Comparison of ENCODE assay signal across 8 cellular contexts in genomic region chrX:10158279-10158939, GRCh38. TPM values are rescaled to one million over a fixed set of nuclear protein-coding genes. Genes with fewer than 3 reads are reported as not detected.
DNase-seq lines count a peak whose midpoint lies in the region; ATAC-seq and TF ChIP-seq lines count a peak whose summit lies in the region.

No MANE protein-coding gene starts in this region.

- peaks cover 26% of the 10 kb centered on the region for H3K4me1 ChIP-seq in HUES48 (ENCODE audit: control insufficient read depth, insufficient read depth, low read length)
- peaks cover 12% of the 10 kb centered on the region for H3K4me1 ChIP-seq in suprapubic skin

- ATAC-seq in GM18498 (IDR thresholded peaks at IDR 0.05; ENCODE audit: unreplicated experiment) (peak; percentile 64), HG02981 (IDR thresholded peaks at IDR 0.05; ENCODE audit: unreplicated experiment) (no peak)
- ATAC-seq in effector memory CD8-positive, alpha-beta T cell (replicated peaks) = no peak

- H3K27me3 Mint-ChIP-seq in effector memory CD8-positive, alpha-beta T cell = peaks cover 31 to 43% of the 10 kb centered on the region in 2 donors

- H3K36me3 Mint-ChIP-seq in effector memory CD8-positive, alpha-beta T cell (ENCODE audit: insufficient read depth) = no peaks in the 10 kb centered on the region

- H3K27ac ChIP-seq in HUES48 (ENCODE audit: low read depth, low read length) (no peak overlapping the region), angular gyrus (ENCODE audit: low read depth, low read length) (peak overlapping the region; percentile 48), suprapubic skin (no peak overlapping the region)

- H3K4me3 Mint-ChIP-seq in effector memory CD8-positive, alpha-beta T cell = no peak overlapping the region

- TF ChIP-seq POLR2A in suprapubic skin (IDR thresholded peaks at IDR 0.05) = no peak

- no peak overlapping the region for H3K27ac Mint-ChIP-seq in effector memory CD8-positive, alpha-beta T cell

- DNase-seq in iPS-NIHi7 (ENCODE audit: extremely low spot score) (peak; percentile 48), suprapubic skin (ENCODE audit: low spot score in 2 of 2) (no peak), GM19240 (ENCODE audit: insufficient read length, low spot score) (no peak)
- DNase-seq in effector memory CD8-positive, alpha-beta T cell = no peak

- no peaks in the 10 kb centered on the region for H3K4me1 Mint-ChIP-seq in effector memory CD8-positive, alpha-beta T cell (ENCODE audit: low read depth in 2 of 2)

- no peaks in the 10 kb centered on the region for H3K36me3 ChIP-seq in HUES48 (ENCODE audit: control insufficient read depth, insufficient read depth, low read length)
- H3K36me3 ChIP-seq in suprapubic skin = no peaks in the 10 kb centered on the region

- H3K4me3 ChIP-seq in HUES48 (ENCODE audit: low read depth, low read length) = peak overlapping the region; percentile 46
- H3K4me3 ChIP-seq in suprapubic skin = peak overlapping the region; percentile 38

- no peak for TF ChIP-seq EP300 in suprapubic skin (IDR thresholded peaks at IDR 0.05)

- no peaks in the 10 kb centered on the region for H3K9me3 Mint-ChIP-seq in effector memory CD8-positive, alpha-beta T cell

- no peak for TF ChIP-seq CTCF in suprapubic skin (IDR thresholded peaks at IDR 0.05)

- peaks cover 7% of the 10 kb centered on the region; the same call in 1 of the 2 replicates for H3K27me3 ChIP-seq in HUES48 (ENCODE audit: control insufficient read depth, insufficient read depth, low read length)
- peaks cover 7% of the 10 kb centered on the region for H3K27me3 ChIP-seq in suprapubic skin

- H3K9ac ChIP-seq in HUES48 (ENCODE audit: low read depth, low read length) = no peak overlapping the region

- H3K9me3 ChIP-seq in HUES48 (ENCODE audit: control insufficient read depth, insufficient read depth, low read length) (no peaks in the 10 kb centered on the region), suprapubic skin (no peaks in the 10 kb centered on the region)

- WGBS in suprapubic skin = 31% methylated on average over 24 of the region's 60 CpGs

RNA-seq across cellular contexts. Expression of gene CLCN4, which starts 1.6 kb away (rescaled TPM):
- total RNA-seq in suprapubic skin = 1 to 10 TPM in 3 of 4 donors, under 1 TPM in 1; 0.48 to 3.1 (median 2.5) TPM
